Comparison of ENCODE assay signal across 1 cellular context in the genomic region with DNA sequence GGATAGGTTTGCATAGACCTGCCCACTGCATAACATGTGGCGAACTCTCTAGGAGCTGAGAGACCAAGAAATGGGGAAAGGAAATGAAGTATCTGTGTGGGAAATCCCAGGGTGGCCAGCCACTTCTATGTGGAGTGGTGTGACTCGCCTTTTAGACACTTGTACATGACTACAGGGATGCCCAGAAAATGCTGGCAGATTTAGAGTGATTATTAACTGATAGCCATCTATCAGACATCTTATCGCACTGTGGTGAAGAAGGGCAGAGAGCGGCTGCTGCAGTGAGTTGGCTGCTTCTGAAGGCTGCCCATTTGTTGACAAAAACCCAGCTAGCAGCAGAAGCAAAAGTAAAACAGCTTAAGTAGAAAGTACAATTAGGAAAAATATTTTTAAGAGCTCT.
TF ChIP-seq lines count a peak whose summit lies in the region.

No MANE protein-coding gene starts in this region.

TF ChIP-seq in H1, 55 proteins besides CTCF, POLR2A, EP300 and RAD21:
- TF ChIP-seq TCF12 (IDR thresholded peaks at IDR 0.05; ENCODE audit: low read depth, low read length) (no peak), HDAC6 (IDR thresholded peaks at IDR 0.05; ENCODE audit: low read depth, low read length) (no peak), GABPA (IDR thresholded peaks at IDR 0.05; ENCODE audit: borderline replicate concordance, insufficient read depth, low read length) (no peak), CREB1 (IDR thresholded peaks at IDR 0.05) (no peak), SIRT6 (IDR thresholded peaks at IDR 0.05; ENCODE audit: low read length) (no peak), KDM5A (IDR thresholded peaks at IDR 0.05; ENCODE audit: low read length) (no peak), SP1 (IDR thresholded peaks at IDR 0.05; ENCODE audit: low read depth, low read length) (no peak), SIX5 (IDR thresholded peaks at IDR 0.05; ENCODE audit: low read depth, low read length) (no peak), POU5F1 (IDR thresholded peaks at IDR 0.05; ENCODE audit: low read depth, low read length) (no peak), HDAC2 (IDR thresholded peaks at IDR 0.05; ENCODE audit: borderline replicate concordance in 1 of 2, low read depth in 2 of 2, low read length in 2 of 2) (no peak)
- TF ChIP-seq, protein P1, sequence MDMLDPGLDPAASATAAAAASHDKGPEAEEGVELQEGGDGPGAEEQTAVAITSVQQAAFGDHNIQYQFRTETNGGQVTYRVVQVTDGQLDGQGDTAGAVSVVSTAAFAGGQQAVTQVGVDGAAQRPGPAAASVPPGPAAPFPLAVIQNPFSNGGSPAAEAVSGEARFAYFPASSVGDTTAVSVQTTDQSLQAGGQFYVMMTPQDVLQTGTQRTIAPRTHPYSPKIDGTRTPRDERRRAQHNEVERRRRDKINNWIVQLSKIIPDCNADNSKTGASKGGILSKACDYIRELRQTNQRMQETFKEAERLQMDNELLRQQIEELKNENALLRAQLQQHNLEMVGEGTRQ (IDR thresholded peaks at IDR 0.05; ENCODE audit: low read length): no peak
TF ChIP-seq in H1: peak in this region for 0.
